In the genomic region with DNA sequence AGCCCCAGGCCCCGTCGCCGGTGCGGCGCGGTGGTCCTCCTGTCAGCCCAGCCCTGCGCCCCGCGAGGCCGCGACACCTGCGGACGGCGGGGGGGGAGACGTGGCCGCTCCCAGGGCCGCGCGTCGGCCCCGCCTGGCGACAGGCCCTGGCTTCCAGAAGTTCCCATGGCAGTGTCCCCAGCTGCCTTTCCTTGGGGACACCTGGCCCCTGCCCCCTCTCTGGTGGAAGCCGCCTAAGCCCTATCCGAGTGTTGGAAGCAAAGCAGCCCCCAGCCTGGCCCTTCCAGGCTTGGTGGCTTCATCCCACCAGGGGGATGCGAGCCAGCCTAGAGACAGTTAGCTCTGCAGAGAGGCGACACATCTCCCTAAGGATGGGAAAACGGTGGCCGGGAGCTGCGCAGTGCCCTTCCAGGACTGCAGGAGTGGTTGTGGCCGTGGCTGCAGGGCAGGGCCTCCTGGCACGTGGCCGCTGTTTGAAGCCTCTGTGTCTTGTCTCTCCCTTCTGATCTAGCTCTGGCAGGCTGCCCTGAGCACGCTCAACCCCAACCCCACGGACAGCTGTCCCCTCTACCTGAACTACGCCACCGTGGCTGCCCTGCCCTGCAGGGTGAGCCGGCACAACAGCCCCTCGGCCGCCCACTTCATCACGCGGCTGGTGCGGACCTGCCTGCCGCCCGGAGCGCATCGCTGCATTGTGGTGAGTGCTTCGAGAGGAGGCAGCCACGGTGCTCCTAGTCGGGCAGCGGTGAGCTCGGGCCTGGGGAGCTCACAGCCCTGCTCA, we compare ENCODE assay signal across 9 cellular contexts. TPM values are rescaled to one million over a fixed set of nuclear protein-coding genes. Genes with fewer than 3 reads are reported as not detected.
DNase-seq lines count a peak whose midpoint lies in the region; ATAC-seq and TF ChIP-seq lines count a peak whose summit lies in the region.
"Had no signal": no experiment of that assay in that cellular context is flagged by ENCODE, and none has a peak within 500 bp of the region (broad histone marks: within the 10 kb centered on the region; RNA-seq: fewer than 3 reads in every experiment).

No MANE protein-coding gene starts in this region.

- no peaks in the 10 kb centered on the region for H3K27me3 Mint-ChIP-seq in T-helper 1 cell treated with Interleukin-12 subunit alpha and Interleukin-12 subunit beta and Interleukin-4 antibody, amounts not matched to agents 30 μg/mL and 1 μg/mL, for 36 hours (ENCODE audit: low read depth)

- peaks cover 7% of the 10 kb centered on the region for H3K4me1 Mint-ChIP-seq in T-helper 1 cell treated with Interleukin-12 subunit alpha and Interleukin-12 subunit beta and Interleukin-4 antibody, amounts not matched to agents 30 μg/mL and 1 μg/mL, for 36 hours (ENCODE audit: low read depth)

- DNase-seq in T-helper 1 cell, result no peak
- peak; percentile 39 to 51 for DNase-seq in activated T-cell treated with anti-CD3 and anti-CD28 coated beads, Interleukin-2, amount 50 U/mL, for 48 hours
- peak in 1 of 2 donors; percentile 41 for DNase-seq in heart right ventricle
- DNase-seq in skeletal muscle cell (ENCODE audit: low read depth), result no peak
- DNase-seq in SK-N-DZ (ENCODE audit: low spot score), result no peak

- peak overlapping the region; percentile 77 for H3K27ac Mint-ChIP-seq in T-helper 1 cell treated with Interleukin-12 subunit alpha and Interleukin-12 subunit beta and Interleukin-4 antibody, amounts not matched to agents 30 μg/mL and 1 μg/mL, for 36 hours

- H3K27ac ChIP-seq in heart right ventricle, result peak overlapping the region; percentile 57 to 90 (median 80)
- H3K27ac ChIP-seq: cardiac muscle cell had no signal

- intact Hi-C loops in heart right ventricle (cut with DNase I), result loop anchor here in 7 of 10 donors (2.0 to 5.0 kb wide), 4 partner anchors 41 to 456 kb away; a partner anchor contains a TSS

- H3K9me3 ChIP-seq in heart right ventricle, result no peaks in the 10 kb centered on the region

- peaks cover 14 to 47% (median 36%) of the 10 kb centered on the region in 9 donors for H3K4me1 ChIP-seq in heart right ventricle

- H3K4me3 Mint-ChIP-seq in T-helper 1 cell treated with Interleukin-12 subunit alpha and Interleukin-12 subunit beta and Interleukin-4 antibody, amounts not matched to agents 30 μg/mL and 1 μg/mL, for 36 hours, result peak overlapping the region; percentile 73

- no peaks in the 10 kb centered on the region for H3K9me3 Mint-ChIP-seq in T-helper 1 cell treated with Interleukin-12 subunit alpha and Interleukin-12 subunit beta and Interleukin-4 antibody, amounts not matched to agents 30 μg/mL and 1 μg/mL, for 36 hours

- ATAC-seq in HG03442 (IDR thresholded peaks at IDR 0.05; ENCODE audit: unreplicated experiment) (peak; percentile 30), heart right ventricle (peak in 6 of 8 donors; percentile 8 to 34 (median 20)), HG03025 (IDR thresholded peaks at IDR 0.05; ENCODE audit: low FRiP score, unreplicated experiment) (no peak)

- peaks cover 8% of the 10 kb centered on the region for H3K36me3 Mint-ChIP-seq in T-helper 1 cell treated with Interleukin-12 subunit alpha and Interleukin-12 subunit beta and Interleukin-4 antibody, amounts not matched to agents 30 μg/mL and 1 μg/mL, for 36 hours (ENCODE audit: low read depth)

- no peaks in the 10 kb centered on the region for H3K27me3 ChIP-seq in heart right ventricle
- H3K27me3 ChIP-seq: cardiac muscle cell had no signal

- H3K36me3 ChIP-seq in heart right ventricle, result peaks cover 0 to 39% (median 9%) of the 10 kb centered on the region in 9 donors
- H3K36me3 ChIP-seq: cardiac muscle cell had no signal

- 42 to 58% methylated on average over 37 to 51 of the region's 51 CpGs for WGBS in heart right ventricle, 2 donors

- H3K4me3 ChIP-seq in heart right ventricle, result peak overlapping the region in 9 of 10 donors; percentile 50 to 69 (median 59)
- peak overlapping the region; percentile 37 for H3K4me3 ChIP-seq in skeletal muscle cell (ENCODE audit: low read depth, low read length)
- H3K4me3 ChIP-seq: cardiac muscle cell had no signal

- no peak for TF ChIP-seq CTCF in heart right ventricle (IDR thresholded peaks at IDR 0.05)

RNA-seq across cellular contexts. Expression of a gene that starts 0.8 kb away (rescaled TPM):
- total RNA-seq in heart right ventricle, result 10 to 100 TPM; 23.1 to 35.9 (median 29.9) TPM
- polyA plus RNA-seq in heart right ventricle, result 10 to 100 TPM; 16.7 to 46.7 TPM
- 1.6 and 4.8 TPM in 2 replicates for polyA plus RNA-seq in SK-N-DZ (2014; cell fraction: cytosol; rRNA removed)
- 111 and 125 TPM in 2 replicates for polyA plus RNA-seq in SK-N-DZ (2014; cell fraction: nucleus; rRNA removed)

RNA-seq across cellular contexts. Expression of a gene that starts 42.3 kb away (rescaled TPM):
- total RNA-seq in heart right ventricle, result 10 to 100 TPM; 25.3 to 33.9 (median 27.0) TPM
- 10 to 100 TPM; 17.1 to 57.6 TPM for polyA plus RNA-seq in heart right ventricle
- 14.1 and 16.8 TPM in 2 replicates for polyA plus RNA-seq in SK-N-DZ (2014; cell fraction: cytosol; rRNA removed)
- polyA plus RNA-seq in SK-N-DZ (2014; cell fraction: nucleus; rRNA removed), result 88.4 and 135 TPM in 2 replicates

Comparison
In these comparisons a context has a peak if more than half of its experiments do, and no peak if none do; other contexts are left out.
1. DNase-seq: peak in activated T-cell treated with anti-CD3 and anti-CD28 coated beads, Interleukin-2, amount 50 U/mL, for 48 hours (2 of 2); none in T-helper 1 cell (0 of 5), skeletal muscle cell (single experiment) and SK-N-DZ (single experiment).